Comparison of ENCODE assay signal across 20 cellular contexts in the genomic region with DNA sequence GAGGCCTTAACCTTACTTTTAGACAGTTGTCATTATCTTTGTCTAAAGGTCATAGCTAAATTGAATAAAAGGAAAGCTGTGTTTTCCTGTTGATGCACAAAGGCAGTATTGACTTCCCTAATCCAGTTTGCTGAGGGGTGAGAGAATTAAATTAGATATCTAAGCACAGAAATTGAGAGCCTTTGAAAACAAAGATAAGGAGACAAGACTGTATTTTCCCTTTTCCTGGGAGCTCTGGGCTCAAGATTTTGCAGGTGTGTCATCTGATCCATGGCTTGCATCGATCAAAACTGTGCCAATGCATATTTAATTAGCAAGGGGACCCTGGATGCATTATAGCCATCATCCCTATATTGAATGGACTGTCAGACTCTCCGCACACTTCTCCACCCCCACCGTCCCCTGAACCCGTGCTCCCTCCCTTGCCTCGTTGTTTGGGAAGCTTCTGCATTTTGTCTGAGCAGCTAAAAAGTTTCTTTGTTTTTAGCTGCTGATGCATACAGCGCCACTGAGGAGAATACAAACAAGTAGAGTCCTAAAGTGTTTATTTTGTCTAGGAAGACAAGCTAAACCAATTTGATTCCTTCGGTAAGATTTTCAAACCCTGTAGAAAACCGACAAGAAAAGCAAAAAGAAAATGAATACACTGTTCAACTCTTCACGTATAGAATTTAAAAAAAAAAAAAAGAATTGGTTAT.
A peak's percentile ranks its signal among the peaks of the same experiment; 100 is the strongest.
DNase-seq lines count a peak whose midpoint lies in the region; ATAC-seq lines count a peak whose summit lies in the region.
"Had no signal": no experiment of that assay in that cellular context is flagged by ENCODE, and none has a peak within 500 bp of the region (broad histone marks: within the 10 kb centered on the region; RNA-seq: fewer than 3 reads in every experiment).

No MANE protein-coding gene starts in this region.

- peak; percentile 20 for DNase-seq in NCI-H1105 treated with DMSO at 0.1 percent for 48 hours (lab: John Stamatoyannopoulos, UW)
- DNase-seq in NCI-H1105 (lab: John Stamatoyannopoulos, UW), result no peak
- peak in 34 of 51 donors; percentile 8 to 78 (median 46) for DNase-seq in hypothalamus (lab: John Stamatoyannopoulos, UW)
- DNase-seq in retina, result peak; percentile 29
- DNase-seq in activated gamma-delta T cell (lab: John Stamatoyannopoulos, UW), result no peak
- DNase-seq: activated naive CD8-positive, alpha-beta T cell treated with anti-CD3 and anti-CD28 coated beads, Interleukin-2, amount 10 ng/mL, durations not matched to agents 7 days and 5 days; GDM1; HCEC 1CT; immature natural killer cell; lower lobe of right lung; NCI-H1048; NCI-H2171; small intestine; stimulated activated CD4-positive, alpha-beta T cell treated with anti-CD3 and anti-CD28 coated beads, Interleukin-4, amount 100 ng/mL, for 24 hours; T-cell had no signal

- peaks cover 22% of the 10 kb centered on the region for H3K4me1 Mint-ChIP-seq in activated T-helper 17 cell treated with anti-CD3 and anti-CD28 coated beads, Interleukin-2, amount 50 U/mL, for 72 hours
- H3K4me1 Mint-ChIP-seq: activated naive CD8-positive, alpha-beta T cell treated with anti-CD3 and anti-CD28 coated beads, Interleukin-2, amount 10 ng/mL, durations not matched to agents 7 days and 5 days; B cell; immature natural killer cell had no signal

- no peaks in the 10 kb centered on the region for H3K36me3 Mint-ChIP-seq in activated T-helper 17 cell treated with anti-CD3 and anti-CD28 coated beads, Interleukin-2, amount 50 U/mL, for 72 hours (ENCODE audit: low read depth)
- H3K36me3 Mint-ChIP-seq: activated naive CD8-positive, alpha-beta T cell treated with anti-CD3 and anti-CD28 coated beads, Interleukin-2, amount 10 ng/mL, durations not matched to agents 7 days and 5 days; immature natural killer cell; T-cell had no signal

- no peaks in the 10 kb centered on the region for H3K9me3 Mint-ChIP-seq in activated T-helper 17 cell treated with anti-CD3 and anti-CD28 coated beads, Interleukin-2, amount 50 U/mL, for 72 hours
- H3K9me3 Mint-ChIP-seq: activated naive CD8-positive, alpha-beta T cell treated with anti-CD3 and anti-CD28 coated beads, Interleukin-2, amount 10 ng/mL, durations not matched to agents 7 days and 5 days; activated T-helper 1 cell treated with anti-CD3 and anti-CD28 coated beads, Interleukin-12 subunit alpha, Interleukin-12 subunit beta, Interleukin-2, Interleukin-4 antibody, amounts not matched to agents 30 ng/mL and 10 ng/mL and 1 ng/mL, durations not matched to agents 14 hours and 24 hours and 36 hours; T-cell had no signal

- ATAC-seq in activated T-helper 17 cell treated with anti-CD3 and anti-CD28 coated beads, Interleukin-2, amount 50 U/mL, for 72 hours (replicated peaks), result no peak
- ATAC-seq in HG03108 (IDR thresholded peaks at IDR 0.05; ENCODE audit: unreplicated experiment) (no peak), esophagus mucosa (no peak)
- ATAC-seq: lower lobe of right lung, T-cell had no signal

- H3K4me3 Mint-ChIP-seq in activated T-helper 17 cell treated with anti-CD3 and anti-CD28 coated beads, Interleukin-2, amount 50 U/mL, for 72 hours, result no peak overlapping the region
- H3K4me3 Mint-ChIP-seq: activated naive CD8-positive, alpha-beta T cell treated with anti-CD3 and anti-CD28 coated beads, Interleukin-2, amount 10 ng/mL, durations not matched to agents 7 days and 5 days; activated T-helper 1 cell treated with anti-CD3 and anti-CD28 coated beads, Interleukin-12 subunit alpha, Interleukin-12 subunit beta, Interleukin-2, Interleukin-4 antibody, amounts not matched to agents 30 ng/mL and 10 ng/mL and 1 ng/mL, durations not matched to agents 14 hours and 24 hours and 36 hours; B cell; immature natural killer cell; T-cell had no signal

- peak overlapping the region; percentile 88 for H3K27ac Mint-ChIP-seq in activated T-helper 17 cell treated with anti-CD3 and anti-CD28 coated beads, Interleukin-2, amount 50 U/mL, for 72 hours
- H3K27ac Mint-ChIP-seq: activated naive CD8-positive, alpha-beta T cell treated with anti-CD3 and anti-CD28 coated beads, Interleukin-2, amount 10 ng/mL, durations not matched to agents 7 days and 5 days; activated T-helper 1 cell treated with anti-CD3 and anti-CD28 coated beads, Interleukin-12 subunit alpha, Interleukin-12 subunit beta, Interleukin-2, Interleukin-4 antibody, amounts not matched to agents 30 ng/mL and 10 ng/mL and 1 ng/mL, durations not matched to agents 14 hours and 24 hours and 36 hours; B cell; immature natural killer cell; T-cell had no signal

- peaks cover 3% of the 10 kb centered on the region for H3K27me3 Mint-ChIP-seq in activated T-helper 17 cell treated with anti-CD3 and anti-CD28 coated beads, Interleukin-2, amount 50 U/mL, for 72 hours
- H3K27me3 Mint-ChIP-seq: activated naive CD8-positive, alpha-beta T cell treated with anti-CD3 and anti-CD28 coated beads, Interleukin-2, amount 10 ng/mL, durations not matched to agents 7 days and 5 days had no signal

Comparison
In these comparisons a context has a peak if more than half of its experiments do, and no peak if none do; other contexts are left out.
1. DNase-seq: peak in NCI-H1105 treated with DMSO at 0.1 percent for 48 hours (single experiment), hypothalamus (34 of 51) and retina (single experiment); none in NCI-H1105 (single experiment) and activated gamma-delta T cell (single experiment).